In genomic region chr2:234386971-234387370, GRCh38 we compare ENCODE assay signal across 21 cellular contexts.
"Had no signal": no experiment of that assay in that cellular context is flagged by ENCODE, and none has a peak within 500 bp of the region (broad histone marks: within the 10 kb centered on the region; RNA-seq: fewer than 3 reads in every experiment).

No MANE protein-coding gene starts in this region.

- H3K27ac Mint-ChIP-seq: mesothelial cell of epicardium; neural progenitor cell; progenitor cell of endocrine pancreas; stimulated activated memory B cell treated with anti-CD40 and anti-IgM and Interleukin-4, amounts not matched to agents 10 μg/mL and 1 μg/mL and 100 μg/mL, for 72 hours; stimulated activated naive CD8-positive, alpha-beta T cell treated with anti-CD3 and anti-CD28 coated beads, Interleukin-15, Interleukin-2, amounts not matched to agents 100 ng/mL and 50 ng/mL, for 24 hours had no signal

- H3K4me2 ChIP-seq: neural progenitor cell had no signal

- H3K27ac ChIP-seq: epithelial cell of prostate, esophagus muscularis mucosa, gastroesophageal sphincter, neural progenitor cell, pancreas, tibial artery had no signal

- H3K27me3 Mint-ChIP-seq: effector memory CD8-positive, alpha-beta T cell; natural killer cell treated with Interleukin-12 subunit alpha and Interleukin-12 subunit beta and Interleukin-15 and Interleukin-18, amount 100 ng/mL, for 72 hours; progenitor cell of endocrine pancreas; stimulated activated naive CD8-positive, alpha-beta T cell treated with anti-CD3 and anti-CD28 coated beads, Interleukin-15, Interleukin-2, amounts not matched to agents 100 ng/mL and 50 ng/mL, for 24 hours had no signal

- FAIRE-seq: pancreas, small intestine had no signal

- H3K4me1 ChIP-seq: esophagus muscularis mucosa, gastroesophageal sphincter, neural progenitor cell, pancreas, tibial artery had no signal

- H3K36me3 Mint-ChIP-seq: mesothelial cell of epicardium; natural killer cell treated with Interleukin-12 subunit alpha and Interleukin-12 subunit beta and Interleukin-15 and Interleukin-18, amount 100 ng/mL, for 72 hours; neural progenitor cell; stimulated activated memory B cell treated with anti-CD40 and anti-IgM and Interleukin-4, amounts not matched to agents 10 μg/mL and 1 μg/mL and 100 μg/mL, for 72 hours had no signal

- H3K27me3 ChIP-seq: esophagus muscularis mucosa, gastroesophageal sphincter, neural progenitor cell, pancreas, tibial artery had no signal

- H3K36me3 ChIP-seq: esophagus muscularis mucosa, gastroesophageal sphincter, neural progenitor cell, pancreas, tibial artery had no signal

- H3K9me3 Mint-ChIP-seq: effector memory CD8-positive, alpha-beta T cell; natural killer cell treated with Interleukin-12 subunit alpha and Interleukin-12 subunit beta and Interleukin-15 and Interleukin-18, amount 100 ng/mL, for 72 hours had no signal

- DNase-seq: effector memory CD8-positive, alpha-beta T cell; glutamatergic neuron; islet precursor cell; mammary epithelial cell; occipital lobe; pancreas; right cardiac atrium; small intestine; stimulated activated CD4-positive, alpha-beta T cell treated with anti-CD3 and anti-CD28 coated beads, Interleukin-4, amount 100 ng/mL, for 1 hour; stimulated activated CD8-positive, alpha-beta memory T cell treated with anti-CD3 and anti-CD28 coated beads, Interleukin-4, amount 100 ng/mL, for 48 hours; tibial artery had no signal

- H3K4me3 Mint-ChIP-seq: effector memory CD8-positive, alpha-beta T cell; mesothelial cell of epicardium; natural killer cell treated with Interleukin-12 subunit alpha and Interleukin-12 subunit beta and Interleukin-15 and Interleukin-18, amount 100 ng/mL, for 72 hours; neural progenitor cell; stimulated activated memory B cell treated with anti-CD40 and anti-IgM and Interleukin-4, amounts not matched to agents 10 μg/mL and 1 μg/mL and 100 μg/mL, for 72 hours; stimulated activated naive CD8-positive, alpha-beta T cell treated with anti-CD3 and anti-CD28 coated beads, Interleukin-15, Interleukin-2, amounts not matched to agents 100 ng/mL and 50 ng/mL, for 24 hours had no signal

- H3K9ac ChIP-seq: neural progenitor cell had no signal

- H2AFZ ChIP-seq: neural progenitor cell had no signal

- H3K9me3 ChIP-seq: esophagus muscularis mucosa, gastroesophageal sphincter, pancreas, tibial artery had no signal

- H3K4me3 ChIP-seq: esophagus muscularis mucosa, gastroesophageal sphincter, neural progenitor cell, pancreas, tibial artery had no signal

- ATAC-seq: effector memory CD8-positive, alpha-beta T cell; gastroesophageal sphincter; left lobe of liver; pancreas; right cardiac atrium; stimulated activated memory B cell treated with anti-CD40 and anti-IgM and Interleukin-4, amounts not matched to agents 10 μg/mL and 1 μg/mL and 100 μg/mL, for 72 hours had no signal
